Comparison of ENCODE assay signal across 8 cellular contexts in the genomic region with DNA sequence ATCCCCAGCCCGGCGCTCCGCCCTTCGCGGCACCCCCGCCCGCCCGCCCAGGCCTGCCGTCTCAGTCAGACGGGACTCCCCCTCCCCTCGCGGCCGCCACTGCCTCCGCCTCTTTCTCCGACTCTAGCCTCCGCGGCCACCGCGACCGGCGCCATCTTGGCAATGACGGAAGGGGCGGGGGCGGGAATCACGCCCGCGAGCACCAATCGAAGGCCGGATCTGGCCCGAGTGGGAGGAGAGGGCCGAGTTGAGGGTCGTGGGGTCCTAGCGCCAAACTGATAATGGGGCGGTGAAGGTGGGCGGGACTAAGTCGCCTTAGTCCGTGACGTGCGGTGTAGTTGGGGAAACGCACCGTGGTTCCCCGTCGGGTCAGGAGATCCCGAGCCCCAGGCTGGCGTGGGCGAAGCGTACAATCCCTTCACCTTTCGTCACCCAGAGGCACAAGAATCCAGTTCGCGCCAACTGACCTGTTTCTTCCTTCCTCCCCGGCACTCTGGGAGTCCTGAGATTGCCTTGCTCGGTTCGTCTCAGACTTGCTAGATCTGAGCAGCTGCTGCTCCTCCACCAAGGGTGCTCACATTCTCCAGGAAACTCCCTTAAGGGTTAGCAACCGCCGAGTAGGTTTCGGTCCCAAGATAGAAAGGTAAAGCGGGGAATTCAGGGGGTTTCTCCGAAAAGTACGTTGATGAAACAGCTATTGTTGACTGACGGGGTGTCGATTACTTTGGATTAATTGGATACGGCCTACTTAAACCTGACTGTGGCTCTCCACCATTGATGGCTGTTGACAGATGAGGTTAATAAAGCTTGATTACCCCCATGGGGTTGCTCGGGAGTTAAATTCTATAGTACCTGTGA. TPM values are rescaled to one million over a fixed set of nuclear protein-coding genes. Genes with fewer than 3 reads are reported as not detected.
DNase-seq lines count a peak whose midpoint lies in the region; ATAC-seq, FAIRE-seq and TF ChIP-seq lines count a peak whose summit lies in the region.

TSS of gene DENND4A (minus strand) at position 164 of the 858 bp plus-strand sequence. CDS start 35,843 bp downstream, outside the sequence.

- no peaks in the 10 kb centered on the region for H3K9me3 ChIP-seq in OCI-LY3 (ENCODE audit: insufficient read depth, low read length)
- H3K9me3 ChIP-seq in endothelial cell of umbilical vein (replicated peaks; ENCODE audit: control insufficient read depth, insufficient read depth, low read length), result no peaks in the 10 kb centered on the region

- H3K4me1 ChIP-seq in OCI-LY3 (ENCODE audit: low read length), result peaks cover 61% of the 10 kb centered on the region
- peaks cover 40% of the 10 kb centered on the region for H3K4me1 ChIP-seq in endothelial cell of umbilical vein (ENCODE audit: control insufficient read depth, extremely low read depth, insufficient read depth, low read length)

- H3K27ac ChIP-seq in OCI-LY3 (ENCODE audit: low read length), result peak within 1 kb of the TSS; percentile 94
- H3K27ac ChIP-seq in endothelial cell of umbilical vein (ENCODE audit: insufficient read depth, low read depth, low read length), result peak within 1 kb of the TSS; percentile 81

- peak within 1 kb of the TSS; percentile 49 for H2AFZ ChIP-seq in OCI-LY3 (ENCODE audit: low read depth, low read length)
- peak within 1 kb of the TSS; percentile 55 for H2AFZ ChIP-seq in endothelial cell of umbilical vein (ENCODE audit: low read depth, low read length)

- DNase-seq in D341Med (ENCODE audit: low spot score) (peak; percentile 94), HuH-7 (ENCODE audit: low spot score) (peak; percentile 93), activated T-cell treated with anti-CD3 and anti-CD28 coated beads for 1 hour (ENCODE audit: low read depth) (peak; percentile 97), endothelial cell of umbilical vein (ENCODE audit: low read depth, low spot score) (peak; percentile 99), middle frontal gyrus (ENCODE audit: extremely low spot score, low spot score) (peak; percentile 94)
- DNase-seq in stimulated activated CD8-positive, alpha-beta memory T cell treated with anti-CD3 and anti-CD28 coated beads, Interleukin-2, amount 100 ng/mL, for 48 hours (ENCODE audit: low read depth in 2 of 2), result peak; percentile 97

- POLR2A ChIA-PET in endothelial cell of umbilical vein (lab: Charles Lee), result interaction anchor here (0.6 to 1.0 kb wide), 3 partner anchors 9 to 40 kb away, joined by 3 to 5 read pairs (median 3); no protein-coding TSS in a partner anchor

- BruUV-seq in endothelial cell of umbilical vein (replicated peaks; lab: Mats Ljungman, UMichigan), result TSS peak; percentile 93

- CTCF ChIA-PET in endothelial cell of umbilical vein (lab: Charles Lee), result interaction anchor here (0.6 to 4.3 kb wide), 8 partner anchors 9 to 77 kb away, joined by 3 to 29 read pairs (median 6); partner anchors contain the start of gene RAB11A

- H3K36me3 ChIP-seq in OCI-LY3 (replicated peaks; ENCODE audit: low read depth, low read length) (no peaks in the 10 kb centered on the region), endothelial cell of umbilical vein (ENCODE audit: control insufficient read depth in 2 of 2, extremely low read depth in 1 of 2, insufficient read depth in 2 of 2, low read length in 2 of 2) (no peaks in the 10 kb centered on the region)

- TF ChIP-seq CTCF in OCI-LY3 (IDR thresholded peaks at IDR 0.05; ENCODE audit: low read depth, low read length), result no peak
- no peak for TF ChIP-seq CTCF in endothelial cell of umbilical vein (IDR thresholded peaks at IDR 0.05; ENCODE audit: extremely low read depth in 1 of 2, insufficient read depth in 1 of 2, low read depth in 1 of 2, low read length in 2 of 2)

- H3K4me3 ChIP-seq in OCI-LY3 (ENCODE audit: low read length), result peak within 1 kb of the TSS; percentile 93
- H3K4me3 ChIP-seq in endothelial cell of umbilical vein (replicated peaks in 1 of 3; ENCODE audit: insufficient read depth in 1 of 3, low read depth in 1 of 3, low read length in 3 of 3), result peak within 1 kb of the TSS; percentile 85 to 91 (median 89)

- peaks cover 23% of the 10 kb centered on the region for H4K20me1 ChIP-seq in OCI-LY3 (ENCODE audit: insufficient read depth, low read length)
- H4K20me1 ChIP-seq in endothelial cell of umbilical vein (replicated peaks; ENCODE audit: control insufficient read depth, extremely low read depth, insufficient read depth, low read length), result no peaks in the 10 kb centered on the region

- intact Hi-C loops in endothelial cell of umbilical vein (cut with micrococcal nuclease), result loop anchor here (1.0 to 5.0 kb wide), 4 partner anchors 27 to 77 kb away; partner anchors contain the start of gene RAB11A

- H3K4me2 ChIP-seq in OCI-LY3 (ENCODE audit: low read length), result peak within 1 kb of the TSS; percentile 89
- H3K4me2 ChIP-seq in endothelial cell of umbilical vein (ENCODE audit: insufficient read depth, low read length), result peak within 1 kb of the TSS; percentile 91

- no peaks in the 10 kb centered on the region for H3K27me3 ChIP-seq in OCI-LY3 (ENCODE audit: low read depth, low read length)
- no peaks in the 10 kb centered on the region for H3K27me3 ChIP-seq in endothelial cell of umbilical vein (ENCODE audit: control insufficient read depth in 2 of 2, insufficient read depth in 2 of 2, low read length in 2 of 2)

- dilution Hi-C loops in endothelial cell of umbilical vein (cut with MboI; ENCODE audit: extremely low pct_ligation_motif_present, low sequenced_read_pairs), result no loop called here

- peak; percentile 84 for TF ChIP-seq POLR2A in endothelial cell of umbilical vein (IDR thresholded peaks at IDR 0.05; ENCODE audit: low read depth, low read length)

- peak; percentile 77 for FAIRE-seq in endothelial cell of umbilical vein (lab: Jason Lieb, UNC)

- no peaks in the 10 kb centered on the region for H3K9me1 ChIP-seq in endothelial cell of umbilical vein (replicated peaks; ENCODE audit: control insufficient read depth, extremely low read depth, insufficient read depth, low read length)

- H3K9ac ChIP-seq in OCI-LY3 (ENCODE audit: low read length), result peak within 1 kb of the TSS; percentile 86
- H3K9ac ChIP-seq in endothelial cell of umbilical vein (replicated peaks; ENCODE audit: extremely low read depth, insufficient read depth, low read length), result peak within 1 kb of the TSS; percentile 82

- peak; percentile 76 for ATAC-seq in GM21515 (IDR thresholded peaks at IDR 0.05; ENCODE audit: unreplicated experiment)

- H3K79me2 ChIP-seq in OCI-LY3 (ENCODE audit: low read length) (peaks cover 53% of the 10 kb centered on the region), endothelial cell of umbilical vein (ENCODE audit: control insufficient read depth, insufficient read depth, low read length) (peaks cover 37% of the 10 kb centered on the region)

TF ChIP-seq in endothelial cell of umbilical vein, 7 proteins besides CTCF, POLR2A, EP300 and RAD21:
- TF ChIP-seq, protein P1, sequence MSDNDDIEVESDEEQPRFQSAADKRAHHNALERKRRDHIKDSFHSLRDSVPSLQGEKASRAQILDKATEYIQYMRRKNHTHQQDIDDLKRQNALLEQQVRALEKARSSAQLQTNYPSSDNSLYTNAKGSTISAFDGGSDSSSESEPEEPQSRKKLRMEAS (IDR thresholded peaks at IDR 0.05; ENCODE audit: insufficient read depth, insufficient read length), result peak; percentile 39
- TF ChIP-seq GATA2 (IDR thresholded peaks at IDR 0.05; ENCODE audit: insufficient read depth, insufficient read length, low read depth, low read length), result no peak
- TF ChIP-seq EZH2 (IDR thresholded peaks at IDR 0.05; ENCODE audit: borderline replicate concordance, low read depth, low read length, severe bottlenecking), result no peak
- TF ChIP-seq JUN (IDR thresholded peaks at IDR 0.05; ENCODE audit: borderline replicate concordance, insufficient read depth, insufficient read length, low read depth), result no peak
- TF ChIP-seq MYC (IDR thresholded peaks at IDR 0.05; ENCODE audit: low read depth, low read length), result no peak
- no peak for TF ChIP-seq FOS (IDR thresholded peaks at IDR 0.05; ENCODE audit: borderline replicate concordance, insufficient read depth, low read length)
- peak; percentile 49 for TF ChIP-seq POLR2AphosphoS5 (IDR thresholded peaks at IDR 0.05; ENCODE audit: insufficient read depth, low read depth, low read length)

RNA-seq across cellular contexts. Expression of gene DENND4A, which starts in this region (rescaled TPM):
- total RNA-seq in endothelial cell of umbilical vein, result 22.2 and 25.2 TPM in 2 replicates
- polyA plus RNA-seq in endothelial cell of umbilical vein, result 4.7 and 5.7 TPM in 2 replicates
- polyA plus RNA-seq in endothelial cell of umbilical vein (2011; cell fraction: cytosol; rRNA removed), result 5.7 and 6.2 TPM in 2 replicates
- polyA plus RNA-seq in endothelial cell of umbilical vein (2011; cell fraction: nucleus; rRNA removed), result 16.9 and 18.2 TPM in 2 replicates
- 12.7 and 15.3 TPM in 2 replicates for polyA plus RNA-seq in endothelial cell of umbilical vein (2012)
- polyA minus RNA-seq in endothelial cell of umbilical vein, result 39.9 and 47.8 TPM in 2 replicates
- polyA minus RNA-seq in endothelial cell of umbilical vein (2011; cell fraction: cytosol; rRNA and poly(A)+ RNA removed), result 16.8 TPM
- 84.6 and 116 TPM in 2 replicates for polyA minus RNA-seq in endothelial cell of umbilical vein (2011; cell fraction: nucleus; rRNA and poly(A)+ RNA removed)

Comparison
In these comparisons a context has a peak if more than half of its experiments do, and no peak if none do; other contexts are left out.
1. Peak in every context shown above with its lines: DNase-seq, ATAC-seq, H3K4me3 ChIP-seq and H3K27ac ChIP-seq.